Comparison of ENCODE assay signal across 1 cellular context in genomic region chr9:91503650-91504007, GRCh38.
A peak's percentile ranks its signal among the peaks of the same experiment; 100 is the strongest.
TF ChIP-seq lines count a peak whose summit lies in the region.

No MANE protein-coding gene starts in this region.

TF ChIP-seq in liver, 16 proteins besides CTCF, POLR2A, EP300 and RAD21:
- no peak for TF ChIP-seq ATF3 (IDR thresholded peaks at IDR 0.05)
- TF ChIP-seq, protein P1, sequence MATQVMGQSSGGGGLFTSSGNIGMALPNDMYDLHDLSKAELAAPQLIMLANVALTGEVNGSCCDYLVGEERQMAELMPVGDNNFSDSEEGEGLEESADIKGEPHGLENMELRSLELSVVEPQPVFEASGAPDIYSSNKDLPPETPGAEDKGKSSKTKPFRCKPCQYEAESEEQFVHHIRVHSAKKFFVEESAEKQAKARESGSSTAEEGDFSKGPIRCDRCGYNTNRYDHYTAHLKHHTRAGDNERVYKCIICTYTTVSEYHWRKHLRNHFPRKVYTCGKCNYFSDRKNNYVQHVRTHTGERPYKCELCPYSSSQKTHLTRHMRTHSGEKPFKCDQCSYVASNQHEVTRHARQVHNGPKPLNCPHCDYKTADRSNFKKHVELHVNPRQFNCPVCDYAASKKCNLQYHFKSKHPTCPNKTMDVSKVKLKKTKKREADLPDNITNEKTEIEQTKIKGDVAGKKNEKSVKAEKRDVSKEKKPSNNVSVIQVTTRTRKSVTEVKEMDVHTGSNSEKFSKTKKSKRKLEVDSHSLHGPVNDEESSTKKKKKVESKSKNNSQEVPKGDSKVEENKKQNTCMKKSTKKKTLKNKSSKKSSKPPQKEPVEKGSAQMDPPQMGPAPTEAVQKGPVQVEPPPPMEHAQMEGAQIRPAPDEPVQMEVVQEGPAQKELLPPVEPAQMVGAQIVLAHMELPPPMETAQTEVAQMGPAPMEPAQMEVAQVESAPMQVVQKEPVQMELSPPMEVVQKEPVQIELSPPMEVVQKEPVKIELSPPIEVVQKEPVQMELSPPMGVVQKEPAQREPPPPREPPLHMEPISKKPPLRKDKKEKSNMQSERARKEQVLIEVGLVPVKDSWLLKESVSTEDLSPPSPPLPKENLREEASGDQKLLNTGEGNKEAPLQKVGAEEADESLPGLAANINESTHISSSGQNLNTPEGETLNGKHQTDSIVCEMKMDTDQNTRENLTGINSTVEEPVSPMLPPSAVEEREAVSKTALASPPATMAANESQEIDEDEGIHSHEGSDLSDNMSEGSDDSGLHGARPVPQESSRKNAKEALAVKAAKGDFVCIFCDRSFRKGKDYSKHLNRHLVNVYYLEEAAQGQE (IDR thresholded peaks at IDR 0.05) = peak; percentile 93
- no peak for TF ChIP-seq HNF4G (IDR thresholded peaks at IDR 0.05)
- no peak for TF ChIP-seq HNF4A (conservative IDR thresholded peaks at IDR 0.05)
